Comparison of ENCODE assay signal across 8 cellular contexts in the genomic region with DNA sequence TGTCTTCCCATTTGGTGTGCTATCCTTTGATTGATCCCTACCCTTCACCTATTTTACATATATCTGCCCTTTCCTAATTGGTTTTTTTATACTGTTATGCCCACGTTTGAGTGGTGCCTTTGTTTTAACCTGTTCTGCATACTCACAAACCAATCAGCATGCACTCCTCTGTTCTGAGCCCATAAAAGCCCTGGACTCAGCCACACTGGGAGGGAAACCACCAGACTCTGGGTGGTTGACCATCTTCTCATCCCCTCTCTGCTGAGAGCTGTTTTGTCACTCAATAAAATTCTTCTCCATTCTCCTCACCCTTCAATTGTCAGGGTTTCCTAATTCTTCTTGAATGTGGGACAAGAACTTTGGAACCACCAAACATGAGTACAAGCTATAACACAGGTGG.
"Had no signal": no experiment of that assay in that cellular context is flagged by ENCODE, and none has a peak within 500 bp of the region (broad histone marks: within the 10 kb centered on the region; RNA-seq: fewer than 3 reads in every experiment).

No MANE protein-coding gene starts in this region.

- H2AFZ ChIP-seq: GM23248, GM23338 had no signal

- H3K4me3 Mint-ChIP-seq: GM23338, H9, HFFc6 had no signal

- H3K27ac Mint-ChIP-seq: GM23338, H9, HFFc6 had no signal

- H3K9ac ChIP-seq: GM23248 had no signal

- H3K4me2 ChIP-seq: GM23338 had no signal

- H3K36me3 ChIP-seq: HAP-1 had no signal

- H3K9me3 ChIP-seq: HAP-1 had no signal

- H3K27ac ChIP-seq: GM23248 had no signal

- H3K4me3 ChIP-seq: GM23248, GM23338, HAP-1 had no signal

- DNase-seq: GM23248, GOT3, H7, H9, HCEC 1CT, HFFc6 had no signal
